ENCODE assay signal across 1 cellular context in the genomic region with DNA sequence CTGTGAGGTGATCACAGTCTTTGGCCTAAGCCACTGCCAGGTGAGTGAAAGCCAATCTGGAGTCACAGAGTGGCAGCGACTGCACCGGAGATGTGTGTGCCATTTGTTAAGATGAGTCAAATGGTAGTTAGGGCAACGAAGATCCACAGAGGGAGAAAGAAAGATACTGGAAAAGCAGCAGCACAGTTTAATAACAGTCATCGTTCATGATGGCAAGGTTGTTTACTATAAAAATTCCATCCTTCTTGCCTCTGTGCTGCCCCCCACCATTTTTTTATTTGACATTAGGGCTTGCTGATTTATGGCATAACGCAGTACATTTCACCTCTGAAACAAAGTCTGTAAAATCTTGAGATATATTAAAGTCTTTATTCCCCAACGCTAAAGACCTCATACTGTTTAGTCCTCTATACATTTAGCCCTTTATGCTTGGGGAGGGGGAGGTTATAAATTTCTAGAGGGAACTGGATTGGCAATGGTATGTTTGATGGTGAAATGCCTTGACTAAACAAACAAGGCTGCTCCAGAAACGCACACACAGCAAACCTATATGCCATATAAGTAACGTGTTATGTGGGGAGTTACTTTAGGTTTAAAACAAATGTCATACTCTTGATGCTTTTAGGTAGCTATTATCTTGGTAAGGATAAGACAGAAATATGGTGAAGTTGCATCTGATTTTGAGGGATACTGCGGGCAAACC.
TF ChIP-seq lines count a peak whose summit lies in the region.

No MANE protein-coding gene starts in this region.

TF ChIP-seq in HEK293, 187 proteins besides CTCF, POLR2A, EP300 and RAD21 (continued from another document and continues in another):
- TF ChIP-seq BCL11A (tag by site-specific recombination; IDR thresholded peaks at IDR 0.05; ENCODE audit: low read depth) (no peak), ZBTB17 (tag by site-specific recombination; IDR thresholded peaks at IDR 0.05) (no peak), ZNF23 (tag by site-specific recombination; IDR thresholded peaks at IDR 0.05; ENCODE audit: borderline replicate concordance) (no peak), MYNN (tag by site-specific recombination; IDR thresholded peaks at IDR 0.05; ENCODE audit: borderline replicate concordance) (no peak), ZNF221 (tag by site-specific recombination; IDR thresholded peaks at IDR 0.05; ENCODE audit: borderline replicate concordance) (no peak), ZNF501 (tag by site-specific recombination; IDR thresholded peaks at IDR 0.05) (no peak), ZNF48 (tag by site-specific recombination; IDR thresholded peaks at IDR 0.05) (no peak), ZBTB7A (tag by site-specific recombination; IDR thresholded peaks at IDR 0.05; ENCODE audit: low read depth) (no peak), ZNF335 (tag by site-specific recombination; conservative IDR thresholded peaks at IDR 0.05) (peak; percentile 52; the same call in 1 of the 2 replicates), MZF1 (tag by site-specific recombination; IDR thresholded peaks at IDR 0.05; ENCODE audit: borderline replicate concordance) (peak; percentile 28; the same call in 1 of the 2 replicates), ZNF664 (tag by site-specific recombination; IDR thresholded peaks at IDR 0.05) (no peak), ZNF311 (tag by site-specific recombination; IDR thresholded peaks at IDR 0.05; ENCODE audit: borderline replicate concordance) (no peak), ZSCAN23 (tag by site-specific recombination; IDR thresholded peaks at IDR 0.05) (no peak), ZBTB48 (tag by site-specific recombination; IDR thresholded peaks at IDR 0.05) (no peak), ZNF324 (tag by site-specific recombination; IDR thresholded peaks at IDR 0.05) (no peak), IKZF3 (tag by site-specific recombination; IDR thresholded peaks at IDR 0.05) (no peak; the same call in 1 of the 2 replicates), WT1 (tag by site-specific recombination; IDR thresholded peaks at IDR 0.05) (no peak), ZNF596 (tag by site-specific recombination; IDR thresholded peaks at IDR 0.05) (no peak), ZNF707 (tag by site-specific recombination; IDR thresholded peaks at IDR 0.05) (no peak), ZSCAN16 (tag by site-specific recombination; IDR thresholded peaks at IDR 0.05) (no peak), GFI1B (tag by site-specific recombination; IDR thresholded peaks at IDR 0.05) (no peak), ZNF274 (IDR thresholded peaks at IDR 0.05; ENCODE audit: low read length) (no peak), ZNF274 (tag by site-specific recombination; IDR thresholded peaks at IDR 0.05; ENCODE audit: borderline replicate concordance) (no peak), GLIS1 (tag by site-specific recombination; IDR thresholded peaks at IDR 0.05) (peak; percentile 40; the same call in 1 of the 2 replicates), ZNF404 (tag by site-specific recombination; IDR thresholded peaks at IDR 0.05) (no peak), EGR2 (tag by site-specific recombination; IDR thresholded peaks at IDR 0.05; ENCODE audit: low read depth) (no peak), ZNF549 (tag by site-specific recombination; IDR thresholded peaks at IDR 0.05) (no peak), ZNF184 (tag by site-specific recombination; IDR thresholded peaks at IDR 0.05) (no peak), FEZF1 (tag by site-specific recombination; IDR thresholded peaks at IDR 0.05) (peak; percentile 32; the same call in 1 of the 2 replicates), ZNF416 (tag by site-specific recombination; IDR thresholded peaks at IDR 0.05) (no peak), ZBTB8A (tag by site-specific recombination; IDR thresholded peaks at IDR 0.05) (0 out of 2 replicates have a peak, but pooled peaks have one; percentile 34), ZNF777 (tag by site-specific recombination; IDR thresholded peaks at IDR 0.05; ENCODE audit: borderline replicate concordance) (no peak), ZNF791 (tag by site-specific recombination; IDR thresholded peaks at IDR 0.05) (no peak), ZNF354C (tag by site-specific recombination; IDR thresholded peaks at IDR 0.05; ENCODE audit: borderline replicate concordance, low read depth) (no peak), GLIS2 (tag by site-specific recombination; IDR thresholded peaks at IDR 0.05) (no peak), YY1 (tag by site-specific recombination; IDR thresholded peaks at IDR 0.05) (no peak), ZNF24 (tag by site-specific recombination; IDR thresholded peaks at IDR 0.05) (no peak), ZNF214 (tag by site-specific recombination; IDR thresholded peaks at IDR 0.05; ENCODE audit: borderline replicate concordance) (no peak), ZNF391 (tag by site-specific recombination; IDR thresholded peaks at IDR 0.05; ENCODE audit: borderline replicate concordance, low read depth) (no peak), ZNF837 (tag by site-specific recombination; IDR thresholded peaks at IDR 0.05) (no peak), ZNF169 (tag by site-specific recombination; IDR thresholded peaks at IDR 0.05) (no peak), ZFP41 (tag by site-specific recombination; IDR thresholded peaks at IDR 0.05; ENCODE audit: borderline replicate concordance) (no peak), KLF16 (tag by site-specific recombination; IDR thresholded peaks at IDR 0.05) (no peak), ZNF473 (tag by site-specific recombination; IDR thresholded peaks at IDR 0.05) (no peak), SCRT2 (tag by site-specific recombination; IDR thresholded peaks at IDR 0.05) (no peak)
- TF ChIP-seq, protein P1, sequence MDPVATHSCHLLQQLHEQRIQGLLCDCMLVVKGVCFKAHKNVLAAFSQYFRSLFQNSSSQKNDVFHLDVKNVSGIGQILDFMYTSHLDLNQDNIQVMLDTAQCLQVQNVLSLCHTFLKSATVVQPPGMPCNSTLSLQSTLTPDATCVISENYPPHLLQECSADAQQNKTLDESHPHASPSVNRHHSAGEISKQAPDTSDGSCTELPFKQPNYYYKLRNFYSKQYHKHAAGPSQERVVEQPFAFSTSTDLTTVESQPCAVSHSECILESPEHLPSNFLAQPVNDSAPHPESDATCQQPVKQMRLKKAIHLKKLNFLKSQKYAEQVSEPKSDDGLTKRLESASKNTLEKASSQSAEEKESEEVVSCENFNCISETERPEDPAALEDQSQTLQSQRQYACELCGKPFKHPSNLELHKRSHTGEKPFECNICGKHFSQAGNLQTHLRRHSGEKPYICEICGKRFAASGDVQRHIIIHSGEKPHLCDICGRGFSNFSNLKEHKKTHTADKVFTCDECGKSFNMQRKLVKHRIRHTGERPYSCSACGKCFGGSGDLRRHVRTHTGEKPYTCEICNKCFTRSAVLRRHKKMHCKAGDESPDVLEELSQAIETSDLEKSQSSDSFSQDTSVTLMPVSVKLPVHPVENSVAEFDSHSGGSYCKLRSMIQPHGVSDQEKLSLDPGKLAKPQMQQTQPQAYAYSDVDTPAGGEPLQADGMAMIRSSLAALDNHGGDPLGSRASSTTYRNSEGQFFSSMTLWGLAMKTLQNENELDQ (tag by site-specific recombination; IDR thresholded peaks at IDR 0.05; ENCODE audit: low read depth): no peak
- TF ChIP-seq, protein P2, sequence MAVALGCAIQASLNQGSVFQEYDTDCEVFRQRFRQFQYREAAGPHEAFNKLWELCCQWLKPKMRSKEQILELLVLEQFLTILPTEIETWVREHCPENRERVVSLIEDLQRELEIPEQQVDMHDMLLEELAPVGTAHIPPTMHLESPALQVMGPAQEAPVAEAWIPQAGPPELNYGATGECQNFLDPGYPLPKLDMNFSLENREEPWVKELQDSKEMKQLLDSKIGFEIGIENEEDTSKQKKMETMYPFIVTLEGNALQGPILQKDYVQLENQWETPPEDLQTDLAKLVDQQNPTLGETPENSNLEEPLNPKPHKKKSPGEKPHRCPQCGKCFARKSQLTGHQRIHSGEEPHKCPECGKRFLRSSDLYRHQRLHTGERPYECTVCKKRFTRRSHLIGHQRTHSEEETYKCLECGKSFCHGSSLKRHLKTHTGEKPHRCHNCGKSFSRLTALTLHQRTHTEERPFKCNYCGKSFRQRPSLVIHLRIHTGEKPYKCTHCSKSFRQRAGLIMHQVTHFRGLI (tag by site-specific recombination; IDR thresholded peaks at IDR 0.05): no peak
- TF ChIP-seq, protein P3, sequence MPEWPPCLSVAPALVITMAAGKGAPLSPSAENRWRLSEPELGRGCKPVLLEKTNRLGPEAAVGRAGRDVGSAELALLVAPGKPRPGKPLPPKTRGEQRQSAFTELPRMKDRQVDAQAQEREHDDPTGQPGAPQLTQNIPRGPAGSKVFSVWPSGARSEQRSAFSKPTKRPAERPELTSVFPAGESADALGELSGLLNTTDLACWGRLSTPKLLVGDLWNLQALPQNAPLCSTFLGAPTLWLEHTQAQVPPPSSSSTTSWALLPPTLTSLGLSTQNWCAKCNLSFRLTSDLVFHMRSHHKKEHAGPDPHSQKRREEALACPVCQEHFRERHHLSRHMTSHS (tag by site-specific recombination; IDR thresholded peaks at IDR 0.05): no peak
- TF ChIP-seq, protein P4, sequence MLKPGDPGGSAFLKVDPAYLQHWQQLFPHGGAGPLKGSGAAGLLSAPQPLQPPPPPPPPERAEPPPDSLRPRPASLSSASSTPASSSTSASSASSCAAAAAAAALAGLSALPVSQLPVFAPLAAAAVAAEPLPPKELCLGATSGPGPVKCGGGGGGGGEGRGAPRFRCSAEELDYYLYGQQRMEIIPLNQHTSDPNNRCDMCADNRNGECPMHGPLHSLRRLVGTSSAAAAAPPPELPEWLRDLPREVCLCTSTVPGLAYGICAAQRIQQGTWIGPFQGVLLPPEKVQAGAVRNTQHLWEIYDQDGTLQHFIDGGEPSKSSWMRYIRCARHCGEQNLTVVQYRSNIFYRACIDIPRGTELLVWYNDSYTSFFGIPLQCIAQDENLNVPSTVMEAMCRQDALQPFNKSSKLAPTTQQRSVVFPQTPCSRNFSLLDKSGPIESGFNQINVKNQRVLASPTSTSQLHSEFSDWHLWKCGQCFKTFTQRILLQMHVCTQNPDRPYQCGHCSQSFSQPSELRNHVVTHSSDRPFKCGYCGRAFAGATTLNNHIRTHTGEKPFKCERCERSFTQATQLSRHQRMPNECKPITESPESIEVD (tag by site-specific recombination; IDR thresholded peaks at IDR 0.05): peak; percentile 91
- TF ChIP-seq, protein P5, sequence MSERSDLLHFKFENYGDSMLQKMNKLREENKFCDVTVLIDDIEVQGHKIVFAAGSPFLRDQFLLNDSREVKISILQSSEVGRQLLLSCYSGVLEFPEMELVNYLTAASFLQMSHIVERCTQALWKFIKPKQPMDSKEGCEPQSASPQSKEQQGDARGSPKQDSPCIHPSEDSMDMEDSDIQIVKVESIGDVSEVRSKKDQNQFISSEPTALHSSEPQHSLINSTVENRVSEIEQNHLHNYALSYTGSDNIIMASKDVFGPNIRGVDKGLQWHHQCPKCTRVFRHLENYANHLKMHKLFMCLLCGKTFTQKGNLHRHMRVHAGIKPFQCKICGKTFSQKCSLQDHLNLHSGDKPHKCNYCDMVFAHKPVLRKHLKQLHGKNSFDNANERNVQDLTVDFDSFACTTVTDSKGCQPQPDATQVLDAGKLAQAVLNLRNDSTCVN (tag by site-specific recombination; optimal IDR thresholded peaks at IDR 0.05): no peak
- TF ChIP-seq, protein P6, sequence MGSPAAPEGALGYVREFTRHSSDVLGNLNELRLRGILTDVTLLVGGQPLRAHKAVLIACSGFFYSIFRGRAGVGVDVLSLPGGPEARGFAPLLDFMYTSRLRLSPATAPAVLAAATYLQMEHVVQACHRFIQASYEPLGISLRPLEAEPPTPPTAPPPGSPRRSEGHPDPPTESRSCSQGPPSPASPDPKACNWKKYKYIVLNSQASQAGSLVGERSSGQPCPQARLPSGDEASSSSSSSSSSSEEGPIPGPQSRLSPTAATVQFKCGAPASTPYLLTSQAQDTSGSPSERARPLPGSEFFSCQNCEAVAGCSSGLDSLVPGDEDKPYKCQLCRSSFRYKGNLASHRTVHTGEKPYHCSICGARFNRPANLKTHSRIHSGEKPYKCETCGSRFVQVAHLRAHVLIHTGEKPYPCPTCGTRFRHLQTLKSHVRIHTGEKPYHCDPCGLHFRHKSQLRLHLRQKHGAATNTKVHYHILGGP (tag by site-specific recombination; IDR thresholded peaks at IDR 0.05): no peak
- TF ChIP-seq, protein P7, sequence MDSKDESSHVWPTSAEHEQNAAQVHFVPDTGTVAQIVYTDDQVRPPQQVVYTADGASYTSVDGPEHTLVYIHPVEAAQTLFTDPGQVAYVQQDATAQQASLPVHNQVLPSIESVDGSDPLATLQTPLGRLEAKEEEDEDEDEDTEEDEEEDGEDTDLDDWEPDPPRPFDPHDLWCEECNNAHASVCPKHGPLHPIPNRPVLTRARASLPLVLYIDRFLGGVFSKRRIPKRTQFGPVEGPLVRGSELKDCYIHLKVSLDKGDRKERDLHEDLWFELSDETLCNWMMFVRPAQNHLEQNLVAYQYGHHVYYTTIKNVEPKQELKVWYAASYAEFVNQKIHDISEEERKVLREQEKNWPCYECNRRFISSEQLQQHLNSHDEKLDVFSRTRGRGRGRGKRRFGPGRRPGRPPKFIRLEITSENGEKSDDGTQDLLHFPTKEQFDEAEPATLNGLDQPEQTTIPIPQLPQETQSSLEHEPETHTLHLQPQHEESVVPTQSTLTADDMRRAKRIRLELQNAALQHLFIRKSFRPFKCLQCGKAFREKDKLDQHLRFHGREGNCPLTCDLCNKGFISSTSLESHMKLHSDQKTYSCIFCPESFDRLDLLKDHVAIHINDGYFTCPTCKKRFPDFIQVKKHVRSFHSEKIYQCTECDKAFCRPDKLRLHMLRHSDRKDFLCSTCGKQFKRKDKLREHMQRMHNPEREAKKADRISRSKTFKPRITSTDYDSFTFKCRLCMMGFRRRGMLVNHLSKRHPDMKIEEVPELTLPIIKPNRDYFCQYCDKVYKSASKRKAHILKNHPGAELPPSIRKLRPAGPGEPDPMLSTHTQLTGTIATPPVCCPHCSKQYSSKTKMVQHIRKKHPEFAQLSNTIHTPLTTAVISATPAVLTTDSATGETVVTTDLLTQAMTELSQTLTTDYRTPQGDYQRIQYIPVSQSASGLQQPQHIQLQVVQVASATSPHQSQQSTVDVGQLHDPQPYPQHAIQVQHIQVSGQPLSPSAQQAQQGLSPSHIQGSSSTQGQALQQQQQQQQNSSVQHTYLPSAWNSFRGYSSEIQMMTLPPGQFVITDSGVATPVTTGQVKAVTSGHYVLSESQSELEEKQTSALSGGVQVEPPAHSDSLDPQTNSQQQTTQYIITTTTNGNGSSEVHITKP (tag by site-specific recombination; IDR thresholded peaks at IDR 0.05): no peak
- TF ChIP-seq, protein P8, sequence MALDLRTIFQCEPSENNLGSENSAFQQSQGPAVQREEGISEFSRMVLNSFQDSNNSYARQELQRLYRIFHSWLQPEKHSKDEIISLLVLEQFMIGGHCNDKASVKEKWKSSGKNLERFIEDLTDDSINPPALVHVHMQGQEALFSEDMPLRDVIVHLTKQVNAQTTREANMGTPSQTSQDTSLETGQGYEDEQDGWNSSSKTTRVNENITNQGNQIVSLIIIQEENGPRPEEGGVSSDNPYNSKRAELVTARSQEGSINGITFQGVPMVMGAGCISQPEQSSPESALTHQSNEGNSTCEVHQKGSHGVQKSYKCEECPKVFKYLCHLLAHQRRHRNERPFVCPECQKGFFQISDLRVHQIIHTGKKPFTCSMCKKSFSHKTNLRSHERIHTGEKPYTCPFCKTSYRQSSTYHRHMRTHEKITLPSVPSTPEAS (tag by site-specific recombination; IDR thresholded peaks at IDR 0.05): peak; percentile 8; the same call in 1 of the 2 replicates
